ENCODE assay signal across 8 cellular contexts in the genomic region with DNA sequence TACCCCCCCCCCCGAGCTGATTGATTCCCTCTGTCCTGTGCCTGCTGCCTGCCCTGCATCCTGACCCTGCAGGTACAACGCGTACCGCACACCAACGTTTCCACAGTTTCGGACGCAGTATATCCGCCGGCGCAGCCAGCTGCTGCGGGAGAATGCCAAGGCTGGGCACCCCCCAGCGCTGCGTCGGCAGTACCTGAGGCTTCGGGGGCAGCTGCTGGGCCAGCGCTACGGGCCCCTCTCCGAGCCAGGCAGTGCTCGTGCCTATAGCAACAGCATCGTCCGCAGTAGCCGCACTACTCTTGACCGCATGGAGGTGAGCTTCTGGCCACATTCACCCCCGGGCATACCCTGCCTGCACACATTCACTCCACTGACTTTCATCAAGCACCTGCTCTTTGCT. TPM values are rescaled to one million over a fixed set of nuclear protein-coding genes. Genes with fewer than 3 reads are reported as not detected.
DNase-seq lines count a peak whose midpoint lies in the region; ATAC-seq, FAIRE-seq and TF ChIP-seq lines count a peak whose summit lies in the region.

No MANE protein-coding gene starts in this region.

- peaks cover 10% of the 10 kb centered on the region for H3K4me1 Mint-ChIP-seq in CD8-positive, alpha-beta T cell (ENCODE audit: low read depth)

- CTCF ChIA-PET in CD8-positive, alpha-beta T cell (lab: Charles Lee), result no interaction called here

- H3K36me3 Mint-ChIP-seq in CD8-positive, alpha-beta T cell, result peaks cover 34% of the 10 kb centered on the region

- H3K27me3 ChIP-seq in CD8-positive, alpha-beta T cell (ENCODE audit: insufficient read depth, low read length), result no peaks in the 10 kb centered on the region
- H3K27me3 ChIP-seq in SJSA1 (replicated peaks) (no peaks in the 10 kb centered on the region), esophagus squamous epithelium (no peaks in the 10 kb centered on the region), rectal smooth muscle tissue (ENCODE audit: control insufficient read depth, insufficient read depth, low read length) (no peaks in the 10 kb centered on the region)

- H3K27ac Mint-ChIP-seq in CD8-positive, alpha-beta T cell, result peak overlapping the region; percentile 100

- no peak for TF ChIP-seq POLR2A in esophagus squamous epithelium (IDR thresholded peaks at IDR 0.05)

- in situ Hi-C loops in ACHN (cut with HindIII; ENCODE audit: low pct_ligation_motif_present, low pct_unique_long_range_greater_than_20kb, low sequenced_read_pairs), result no loop called here

- H3K9me3 Mint-ChIP-seq in CD8-positive, alpha-beta T cell, result no peaks in the 10 kb centered on the region

- ATAC-seq in CD8-positive, alpha-beta T cell, result no peak
- ATAC-seq in GM19328 (IDR thresholded peaks at IDR 0.05; ENCODE audit: unreplicated experiment), result no peak

- H3K27me3 Mint-ChIP-seq in CD8-positive, alpha-beta T cell (ENCODE audit: low read depth), result no peaks in the 10 kb centered on the region

- H3K9me3 ChIP-seq in CD8-positive, alpha-beta T cell (ENCODE audit: low read length), result no peaks in the 10 kb centered on the region
- no peaks in the 10 kb centered on the region for H3K9me3 ChIP-seq in SJSA1 (replicated peaks)
- no peaks in the 10 kb centered on the region for H3K9me3 ChIP-seq in esophagus squamous epithelium

- DNase-seq in CD8-positive, alpha-beta T cell, result no peak
- DNase-seq in SJSA1 (ENCODE audit: low read depth in 1 of 2, low spot score in 2 of 2), result no peak
- DNase-seq in esophagus squamous epithelium (lab: John Stamatoyannopoulos, UW), result no peak
- no peak for DNase-seq in stimulated activated CD4-positive, alpha-beta T cell treated with anti-CD3 and anti-CD28 coated beads, Interleukin-2, amount 100 ng/mL, for 48 hours
- no peak for DNase-seq in HTR-8/SVneo (ENCODE audit: insufficient read length, low spot score)
- DNase-seq in ACHN, result no peak

- WGBS in esophagus squamous epithelium, 2 donors, result 76 to 84% methylated on average over 6 to 7 of the region's 24 CpGs

- H3K36me3 ChIP-seq in CD8-positive, alpha-beta T cell (ENCODE audit: insufficient read depth, low read length), result no peaks in the 10 kb centered on the region
- H3K36me3 ChIP-seq in SJSA1 (peaks cover 40% of the 10 kb centered on the region), esophagus squamous epithelium (peaks cover 8 to 52% (median 12%) of the 10 kb centered on the region in 3 donors), rectal smooth muscle tissue (ENCODE audit: control insufficient read depth, insufficient read depth, low read length) (peaks cover 12% of the 10 kb centered on the region)

- no peak overlapping the region for H3K4me3 ChIP-seq in CD8-positive, alpha-beta T cell (ENCODE audit: low read depth, low read length)
- H3K4me3 ChIP-seq in SJSA1, result peak overlapping the region; percentile 86
- peak overlapping the region; percentile 53 to 81 (median 59) for H3K4me3 ChIP-seq in esophagus squamous epithelium
- peak overlapping the region; percentile 86 for H3K4me3 ChIP-seq in rectal smooth muscle tissue (ENCODE audit: low read length)

- FAIRE-seq in HTR-8/SVneo (lab: Jason Lieb, UNC), result no peak

- TF ChIP-seq CTCF in CD8-positive, alpha-beta T cell (IDR thresholded peaks at IDR 0.05), result no peak
- no peak for TF ChIP-seq CTCF in esophagus squamous epithelium (IDR thresholded peaks at IDR 0.05)

- peak overlapping the region; percentile 94 for H3K4me3 Mint-ChIP-seq in CD8-positive, alpha-beta T cell

- peaks cover 7% of the 10 kb centered on the region for H3K4me1 ChIP-seq in CD8-positive, alpha-beta T cell (ENCODE audit: insufficient read depth, low read length)
- H3K4me1 ChIP-seq in SJSA1 (replicated peaks) (peaks cover 9% of the 10 kb centered on the region; the same call in 1 of the 2 replicates), esophagus squamous epithelium (peaks cover 0 to 16% (median 5%) of the 10 kb centered on the region in 3 donors), rectal smooth muscle tissue (ENCODE audit: control insufficient read depth, insufficient read depth, low read length) (no peaks in the 10 kb centered on the region)

- H3K9ac ChIP-seq in rectal smooth muscle tissue (ENCODE audit: low read length), result no peak overlapping the region

- H3K27ac ChIP-seq in CD8-positive, alpha-beta T cell (ENCODE audit: low read depth, low read length), result no peak overlapping the region
- no peak overlapping the region for H3K27ac ChIP-seq in SJSA1
- peak overlapping the region; percentile 93 to 99 (median 96) for H3K27ac ChIP-seq in esophagus squamous epithelium
- no peak overlapping the region for H3K27ac ChIP-seq in rectal smooth muscle tissue (ENCODE audit: low read depth, low read length)

- POLR2A ChIA-PET in CD8-positive, alpha-beta T cell (lab: Charles Lee), result interaction anchor here (0.7 kb wide), 1 partner anchor 24 kb away, joined by 6 read pairs; a partner anchor contains a TSS

- intact Hi-C loops in CD8-positive, alpha-beta T cell (cut with DNase I, micrococcal nuclease), result loop anchor here (1.0 to 5.0 kb wide), 4 partner anchors 77 to 404 kb away; a partner anchor contains a TSS
- intact Hi-C loops in esophagus squamous epithelium (cut with DNase I), result no loop called here

RNA-seq across cellular contexts. Expression of a gene that starts 1.4 kb away (rescaled TPM):
- total RNA-seq in CD8-positive, alpha-beta T cell, result 10 to 100 TPM; 41.6 to 51.6 TPM
- total RNA-seq in SJSA1 (2014; rRNA removed; shearing (Covaris generic)), result 64.2 and 113 TPM in 2 replicates
- 10 to 100 TPM; 50.5 to 86.6 (median 68.5) TPM for total RNA-seq in esophagus squamous epithelium

RNA-seq across cellular contexts. Expression of a gene that starts 24.4 kb away (rescaled TPM):
- total RNA-seq in CD8-positive, alpha-beta T cell, result 100 to 1,000 TPM; 442 to 444 TPM
- 228 and 314 TPM in 2 replicates for total RNA-seq in SJSA1 (2014; rRNA removed; shearing (Covaris generic))
- total RNA-seq in esophagus squamous epithelium, result 100 to 1,000 TPM; 110 to 220 (median 214) TPM

RNA-seq across cellular contexts. Expression of a gene that starts 59.1 kb away (rescaled TPM):
- total RNA-seq in CD8-positive, alpha-beta T cell, result 10 to 100 TPM; 30.1 to 33.4 TPM
- total RNA-seq in SJSA1 (2014; rRNA removed; shearing (Covaris generic)), result 6.5 and 24.1 TPM in 2 replicates
- total RNA-seq in esophagus squamous epithelium, result 10 to 100 TPM in 1 of 4 donors, 1 to 10 TPM in 3; 5.5 to 11.7 (median 8.5) TPM

Comparison
In these comparisons a context has a peak if more than half of its experiments do, and no peak if none do; other contexts are left out.
1. H3K27ac ChIP-seq: peak in esophagus squamous epithelium (4 of 4); none in CD8-positive, alpha-beta T cell (single experiment), SJSA1 (single experiment) and rectal smooth muscle tissue (single experiment).